Comparison of ENCODE assay signal across 20 cellular contexts in the genomic region with DNA sequence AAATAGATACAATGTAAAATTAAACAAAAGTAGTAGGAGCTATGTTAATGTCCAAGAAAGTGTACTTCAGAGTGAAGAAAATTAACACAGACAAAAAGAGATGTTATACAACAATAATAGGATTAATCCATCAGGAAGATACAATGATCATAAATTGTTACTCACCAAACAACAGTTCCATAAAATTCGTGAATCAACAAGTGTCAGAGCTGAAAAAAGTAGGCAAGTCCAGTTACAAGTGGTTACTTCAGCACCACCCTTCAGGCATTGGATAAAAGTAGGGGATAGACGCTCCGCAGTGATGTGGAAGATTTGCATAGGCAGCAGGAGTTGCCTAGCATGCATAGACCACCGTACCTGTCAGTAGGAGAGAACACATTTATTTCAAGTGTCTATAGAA.
DNase-seq lines count a peak whose midpoint lies in the region; ATAC-seq, FAIRE-seq and TF ChIP-seq lines count a peak whose summit lies in the region.
"Had no signal": no experiment of that assay in that cellular context is flagged by ENCODE, and none has a peak within 500 bp of the region (broad histone marks: within the 10 kb centered on the region; RNA-seq: fewer than 3 reads in every experiment).

No MANE protein-coding gene starts in this region.

- H4K20me1 ChIP-seq in IMR-90 (ENCODE audit: insufficient read depth, low read length), result no peaks in the 10 kb centered on the region
- H4K20me1 ChIP-seq: BLaER1 treated with 17β-estradiol and CSF1 and Interleukin-3, amounts not matched to agents 10 nM and 100 nM had no signal

- H2AK5ac ChIP-seq in IMR-90 (ENCODE audit: low read depth, low read length), result no peak overlapping the region

- H3K9me1 ChIP-seq in IMR-90 (ENCODE audit: insufficient read depth, low read length), result no peaks in the 10 kb centered on the region

- no peak overlapping the region for H3K14ac ChIP-seq in IMR-90 (replicated peaks; ENCODE audit: low read depth, low read length)

- H3K18ac ChIP-seq in IMR-90 (ENCODE audit: low read depth, low read length), result no peak overlapping the region

- POLR2A ChIA-PET in IMR-90 (lab: Charles Lee; ENCODE audit: unreplicated experiment), result no interaction called here

- DNase-seq in D721Med (ENCODE audit: insufficient read length, low spot score), result no peak
- no peak for DNase-seq in IMR-90
- DNase-seq in nephron progenitor cell, result no peak
- no peak for DNase-seq in activated CD4-positive, alpha-beta T cell treated with anti-CD3 and anti-CD28 coated beads, Interleukin-2, amount 10 ng/mL, durations not matched to agents 24 days and 14 days
- DNase-seq: AML-193; CD4-positive, alpha-beta memory T cell; CD4-positive, CD25-positive, alpha-beta regulatory T cell; CD8-positive, alpha-beta memory T cell; COR-L47; DMS79 treated with DMSO at 0.1 percent for 48 hours; GF-D8 had no signal

- no peaks in the 10 kb centered on the region for H3K79me1 ChIP-seq in IMR-90 (ENCODE audit: low read depth in 1 of 2, low read length in 2 of 2)

- H4K91ac ChIP-seq in IMR-90 (ENCODE audit: insufficient read depth, low read depth, low read length), result no peak overlapping the region

- H2BK120ac ChIP-seq in IMR-90 (ENCODE audit: low read depth, low read length), result no peak overlapping the region

- H3K27me3 Mint-ChIP-seq in nephron progenitor cell (ENCODE audit: low read depth, poor library complexity), result peaks cover 6% of the 10 kb centered on the region
- no peaks in the 10 kb centered on the region for H3K27me3 Mint-ChIP-seq in activated CD4-positive, alpha-beta T cell treated with anti-CD3 and anti-CD28 coated beads, Interleukin-2, amount 10 ng/mL, durations not matched to agents 24 days and 14 days
- H3K27me3 Mint-ChIP-seq: B cell; CD4-positive, alpha-beta memory T cell; CD4-positive, CD25-positive, alpha-beta regulatory T cell; CD8-positive, alpha-beta memory T cell had no signal

- 0 out of 2 replicates have a peak, but pooled peaks cover 5% of the 10 kb centered on the region for H3K36me3 ChIP-seq in IMR-90 (ENCODE audit: control insufficient read depth, insufficient read depth, low read length)

- H2AK9ac ChIP-seq in IMR-90 (replicated peaks; ENCODE audit: low read depth, low read length, poor library complexity), result no peak overlapping the region

- FAIRE-seq in D721Med (lab: Jason Lieb, UNC), result peak; percentile 94
- FAIRE-seq: A549, G401.6, GM12892, GM18507 had no signal

- no peak overlapping the region for H3K27ac ChIP-seq in IMR-90 (ENCODE audit: insufficient read depth, low read length)
- H3K27ac ChIP-seq: 22Rv1; A549; BLaER1 treated with 17β-estradiol and CSF1 and Interleukin-3, amounts not matched to agents 10 nM and 100 nM; C4-2B had no signal

- TF ChIP-seq POLR2A in IMR-90 (IDR thresholded peaks at IDR 0.05; ENCODE audit: low read depth, low read length), result no peak

- BruUV-seq in IMR-90 (replicated peaks; lab: Mats Ljungman, UMichigan), result no TSS peak

- CTCF ChIA-PET in IMR-90 (lab: Yijun Ruan, JAX), result no interaction called here

- ATAC-seq in IMR-90 (ENCODE audit: low read depth), result no peak
- ATAC-seq in HG02610 (IDR thresholded peaks at IDR 0.05; ENCODE audit: unreplicated experiment), result no peak
- ATAC-seq: A549 had no signal

- no peak overlapping the region for H3K4me3 ChIP-seq in IMR-90 (ENCODE audit: insufficient read depth, low read depth, low read length)
- H3K4me3 ChIP-seq: A549; BLaER1 treated with 17β-estradiol and CSF1 and Interleukin-3, amounts not matched to agents 10 nM and 100 nM had no signal

- in situ Hi-C loops in IMR-90 (cut with MboI; ENCODE audit: low sequenced_read_pairs), result no loop called here

- intact Hi-C loops in IMR-90 (cut with micrococcal nuclease), result no loop called here
- intact Hi-C loops in activated CD4-positive, alpha-beta T cell treated with anti-CD3 and anti-CD28 coated beads, Interleukin-2, amount 10 ng/mL, durations not matched to agents 24 days and 14 days (cut with micrococcal nuclease), result no loop called here

- H4K8ac ChIP-seq in IMR-90 (ENCODE audit: low read depth in 2 of 2, low read length in 2 of 2), result no peak overlapping the region

- no peak overlapping the region for H2BK15ac ChIP-seq in IMR-90 (ENCODE audit: low read depth, low read length)

- no peak overlapping the region for H2AFZ ChIP-seq in IMR-90 (replicated peaks; ENCODE audit: low read length, poor library complexity)

- no peaks in the 10 kb centered on the region for H3K9me3 ChIP-seq in IMR-90 (ENCODE audit: control insufficient read depth, insufficient read depth, low read length)
- H3K9me3 ChIP-seq: A549 had no signal

- no peak overlapping the region for H2BK5ac ChIP-seq in IMR-90 (ENCODE audit: low read depth, low read length, poor library complexity, severe bottlenecking)

- no peaks in the 10 kb centered on the region for H3K27me3 ChIP-seq in IMR-90 (ENCODE audit: control insufficient read depth, insufficient read depth, low read length)
- H3K27me3 ChIP-seq: BLaER1 treated with 17β-estradiol and CSF1 and Interleukin-3, amounts not matched to agents 10 nM and 100 nM had no signal

- no peak overlapping the region for H4K5ac ChIP-seq in IMR-90 (ENCODE audit: low read depth, low read length)

- no peak overlapping the region for H2BK20ac ChIP-seq in IMR-90 (ENCODE audit: low read depth, low read length)

- H3K4ac ChIP-seq in IMR-90 (ENCODE audit: low read depth, low read length), result no peak overlapping the region

- H3K4me3 Mint-ChIP-seq in nephron progenitor cell, result no peak overlapping the region
- H3K4me3 Mint-ChIP-seq in activated CD4-positive, alpha-beta T cell treated with anti-CD3 and anti-CD28 coated beads, Interleukin-2, amount 10 ng/mL, durations not matched to agents 24 days and 14 days, result no peak overlapping the region
- H3K4me3 Mint-ChIP-seq: B cell; CD4-positive, CD25-positive, alpha-beta regulatory T cell; CD8-positive, alpha-beta memory T cell had no signal

- no peak overlapping the region for H3K56ac ChIP-seq in IMR-90 (ENCODE audit: extremely low read depth, insufficient read depth, low read length)

- H3K27ac Mint-ChIP-seq in nephron progenitor cell, result peak overlapping the region; percentile 4
- no peak overlapping the region for H3K27ac Mint-ChIP-seq in activated CD4-positive, alpha-beta T cell treated with anti-CD3 and anti-CD28 coated beads, Interleukin-2, amount 10 ng/mL, durations not matched to agents 24 days and 14 days
- H3K27ac Mint-ChIP-seq: B cell; CD4-positive, CD25-positive, alpha-beta regulatory T cell had no signal

- H3K4me1 Mint-ChIP-seq in nephron progenitor cell, result peaks cover 4% of the 10 kb centered on the region
- no peaks in the 10 kb centered on the region for H3K4me1 Mint-ChIP-seq in activated CD4-positive, alpha-beta T cell treated with anti-CD3 and anti-CD28 coated beads, Interleukin-2, amount 10 ng/mL, durations not matched to agents 24 days and 14 days
- H3K4me1 Mint-ChIP-seq: B cell had no signal

- no peak overlapping the region for H3K9ac ChIP-seq in IMR-90 (ENCODE audit: low read depth, low read length)
- H3K9ac ChIP-seq: BLaER1 treated with 17β-estradiol and CSF1 and Interleukin-3, amounts not matched to agents 10 nM and 100 nM had no signal

- H3K23ac ChIP-seq in IMR-90 (ENCODE audit: low read depth, low read length), result no peak overlapping the region

- no peaks in the 10 kb centered on the region; the same call in 1 of the 2 replicates for H3K4me1 ChIP-seq in IMR-90 (ENCODE audit: control insufficient read depth, insufficient read depth, low read length)
- H3K4me1 ChIP-seq: A549 had no signal

- dilution Hi-C loops in IMR-90 (cut with HindIII; ENCODE audit: low sequenced_read_pairs, unreplicated experiment), result no loop called here

- H3K4me2 ChIP-seq in IMR-90 (ENCODE audit: low read depth, low read length), result no peak overlapping the region
- H3K4me2 ChIP-seq: A549; BLaER1 treated with 17β-estradiol and CSF1 and Interleukin-3, amounts not matched to agents 10 nM and 100 nM had no signal

- TF ChIP-seq RAD21 in IMR-90 (IDR thresholded peaks at IDR 0.05; ENCODE audit: low read length), result no peak

- WGBS in IMR-90 (ENCODE audit: extremely low coverage in 2 of 2, insufficient read length in 1 of 2), 2 experiments, result 86% methylated on average over 1 of the region's 4 CpGs; no CpG with 5 or more reads in 1 of the 2 experiments

- peaks cover 8% of the 10 kb centered on the region for H3K9me3 Mint-ChIP-seq in nephron progenitor cell
- H3K9me3 Mint-ChIP-seq in activated CD4-positive, alpha-beta T cell treated with anti-CD3 and anti-CD28 coated beads, Interleukin-2, amount 10 ng/mL, durations not matched to agents 24 days and 14 days, result no peaks in the 10 kb centered on the region
- H3K9me3 Mint-ChIP-seq: CD4-positive, CD25-positive, alpha-beta regulatory T cell; CD8-positive, alpha-beta memory T cell had no signal

- TF ChIP-seq CTCF in D721Med (IDR thresholded peaks at IDR 0.05; ENCODE audit: insufficient read depth, missing control alignments) (no peak), IMR-90 (conservative IDR thresholded peaks at IDR 0.05; ENCODE audit: low read depth, low read length) (no peak), nephron progenitor cell (IDR thresholded peaks at IDR 0.05) (no peak)

- peaks cover 55% of the 10 kb centered on the region for H3K36me3 Mint-ChIP-seq in nephron progenitor cell (ENCODE audit: low read depth)
- peaks cover 13% of the 10 kb centered on the region for H3K36me3 Mint-ChIP-seq in activated CD4-positive, alpha-beta T cell treated with anti-CD3 and anti-CD28 coated beads, Interleukin-2, amount 10 ng/mL, durations not matched to agents 24 days and 14 days (ENCODE audit: low read depth)

TF ChIP-seq in IMR-90, 13 proteins besides CTCF, POLR2A, EP300 and RAD21:
- TF ChIP-seq MAFK (IDR thresholded peaks at IDR 0.05; ENCODE audit: low read depth, low read length) (0 out of 2 replicates have a peak, but pooled peaks have one; percentile 2), MAZ (IDR thresholded peaks at IDR 0.05; ENCODE audit: borderline replicate concordance, low read depth, low read length) (no peak)
